ENCODE assay signal across 8 cellular contexts in the genomic region with DNA sequence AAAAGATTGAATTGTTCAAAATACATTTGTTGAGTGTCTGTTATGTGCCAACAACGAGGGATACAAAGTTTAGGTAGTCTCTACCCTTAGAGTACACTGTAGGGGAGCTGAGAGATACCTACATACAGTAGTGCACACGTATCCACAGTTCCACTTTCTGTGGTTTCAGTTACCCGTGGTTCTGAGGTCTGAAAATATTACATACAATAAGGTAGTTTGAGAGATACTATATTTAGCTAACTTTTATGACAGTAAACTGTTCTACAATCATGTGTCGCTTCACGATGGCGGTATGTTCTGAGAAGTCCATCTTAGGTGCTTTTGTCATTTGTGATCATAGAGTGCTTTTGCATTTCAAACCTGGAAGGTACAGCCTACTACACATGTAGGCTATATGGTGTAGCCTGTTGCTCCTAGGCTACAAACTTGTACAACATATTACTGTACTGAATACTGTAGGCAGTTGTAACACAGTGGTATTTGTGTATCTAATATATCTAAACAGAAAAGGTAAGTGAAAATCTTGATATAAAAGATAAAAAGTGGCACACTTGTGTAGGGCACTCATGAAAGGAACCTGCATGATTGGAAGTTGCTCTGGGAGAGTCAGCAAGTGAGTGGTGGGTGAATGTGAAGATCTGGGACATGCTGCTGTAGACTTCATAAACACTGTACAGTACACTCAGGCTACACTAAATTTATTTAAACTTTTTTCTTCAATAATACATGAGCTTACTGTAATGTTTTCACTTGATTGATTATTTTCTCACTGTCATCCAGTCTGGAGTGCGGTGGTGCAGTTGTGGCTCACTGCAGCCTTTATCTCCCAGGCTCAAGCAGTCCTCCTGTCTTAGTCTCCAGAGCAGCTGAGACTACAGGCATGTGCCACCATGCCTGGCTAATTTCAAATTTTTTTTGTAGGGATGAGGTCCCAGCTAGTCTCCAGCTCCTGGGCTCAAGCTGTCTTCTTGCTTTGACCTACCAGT. TPM values are rescaled to one million over a fixed set of nuclear protein-coding genes. Genes with fewer than 3 reads are reported as not detected.
DNase-seq lines count a peak whose midpoint lies in the region; ATAC-seq, FAIRE-seq and TF ChIP-seq lines count a peak whose summit lies in the region.

No MANE protein-coding gene starts in this region.

- peaks cover 41% of the 10 kb centered on the region for H3K4me1 ChIP-seq in cardiac muscle cell (ENCODE audit: low read depth)

- peaks cover 60% of the 10 kb centered on the region for H3K4me1 Mint-ChIP-seq in T-helper 1 cell treated with Interleukin-12 subunit alpha and Interleukin-12 subunit beta and Interleukin-4 antibody, amounts not matched to agents 30 μg/mL and 1 μg/mL, for 36 hours (ENCODE audit: low read depth)
- peaks cover 26 to 60% of the 10 kb centered on the region in 2 donors for H3K4me1 Mint-ChIP-seq in stimulated activated naive B cell treated with anti-CD40 and anti-IgM and Interleukin-4, amounts not matched to agents 10 μg/mL and 1 μg/mL and 100 μg/mL, for 72 hours

- H3K27ac ChIP-seq in cardiac muscle cell: peak overlapping the region; percentile 64

- H3K9me3 ChIP-seq in cardiac muscle cell (ENCODE audit: low read depth): no peaks in the 10 kb centered on the region

- no peaks in the 10 kb centered on the region for H3K9me3 Mint-ChIP-seq in T-helper 1 cell treated with Interleukin-12 subunit alpha and Interleukin-12 subunit beta and Interleukin-4 antibody, amounts not matched to agents 30 μg/mL and 1 μg/mL, for 36 hours
- H3K9me3 Mint-ChIP-seq in stimulated activated naive B cell treated with anti-CD40 and anti-IgM and Interleukin-4, amounts not matched to agents 10 μg/mL and 1 μg/mL and 100 μg/mL, for 72 hours: no peaks in the 10 kb centered on the region

- H3K36me3 Mint-ChIP-seq in T-helper 1 cell treated with Interleukin-12 subunit alpha and Interleukin-12 subunit beta and Interleukin-4 antibody, amounts not matched to agents 30 μg/mL and 1 μg/mL, for 36 hours (ENCODE audit: low read depth): peaks cover 3% of the 10 kb centered on the region
- H3K36me3 Mint-ChIP-seq in stimulated activated naive B cell treated with anti-CD40 and anti-IgM and Interleukin-4, amounts not matched to agents 10 μg/mL and 1 μg/mL and 100 μg/mL, for 72 hours: peaks cover 4 to 20% of the 10 kb centered on the region in 2 donors

- no peaks in the 10 kb centered on the region for H3K36me3 ChIP-seq in cardiac muscle cell

- TF ChIP-seq CTCF in cardiac muscle cell (IDR thresholded peaks at IDR 0.05; ENCODE audit: low read depth, low read length): no peak

- intact Hi-C loops in Right ventricle myocardium inferior (cut with DNase I): no loop called here

- peak overlapping the region; percentile 32 for H3K27ac Mint-ChIP-seq in T-helper 1 cell treated with Interleukin-12 subunit alpha and Interleukin-12 subunit beta and Interleukin-4 antibody, amounts not matched to agents 30 μg/mL and 1 μg/mL, for 36 hours
- H3K27ac Mint-ChIP-seq in stimulated activated naive B cell treated with anti-CD40 and anti-IgM and Interleukin-4, amounts not matched to agents 10 μg/mL and 1 μg/mL and 100 μg/mL, for 72 hours: peak overlapping the region; percentile 59

- no peaks in the 10 kb centered on the region for H3K27me3 Mint-ChIP-seq in T-helper 1 cell treated with Interleukin-12 subunit alpha and Interleukin-12 subunit beta and Interleukin-4 antibody, amounts not matched to agents 30 μg/mL and 1 μg/mL, for 36 hours (ENCODE audit: low read depth)
- no peaks in the 10 kb centered on the region for H3K27me3 Mint-ChIP-seq in stimulated activated naive B cell treated with anti-CD40 and anti-IgM and Interleukin-4, amounts not matched to agents 10 μg/mL and 1 μg/mL and 100 μg/mL, for 72 hours

- no peak overlapping the region for H3K4me3 ChIP-seq in cardiac muscle cell

- no peak for ATAC-seq in Right ventricle myocardium inferior
- ATAC-seq in HG02870 (IDR thresholded peaks at IDR 0.05; ENCODE audit: unreplicated experiment): peak; percentile 48
- peak; percentile 36 to 40 for ATAC-seq in stimulated activated naive B cell treated with anti-CD40 and anti-IgM and Interleukin-4, amounts not matched to agents 10 μg/mL and 1 μg/mL and 100 μg/mL, for 72 hours (replicated peaks)

- H3K27me3 ChIP-seq in cardiac muscle cell: no peaks in the 10 kb centered on the region

- no peak for FAIRE-seq in RCC 7860 (lab: Jason Lieb, UNC)

- H3K4me3 Mint-ChIP-seq in T-helper 1 cell treated with Interleukin-12 subunit alpha and Interleukin-12 subunit beta and Interleukin-4 antibody, amounts not matched to agents 30 μg/mL and 1 μg/mL, for 36 hours: no peak overlapping the region
- H3K4me3 Mint-ChIP-seq in stimulated activated naive B cell treated with anti-CD40 and anti-IgM and Interleukin-4, amounts not matched to agents 10 μg/mL and 1 μg/mL and 100 μg/mL, for 72 hours: peak overlapping the region; percentile 50

- no peak for DNase-seq in cardiac muscle cell (ENCODE audit: low read depth in 1 of 2, low spot score in 1 of 2)
- DNase-seq in Right ventricle myocardium inferior (ENCODE audit: missing footprints): no peak
- no peak for DNase-seq in stimulated activated naive B cell treated with anti-CD40 and anti-IgM and Interleukin-4, amounts not matched to agents 10 μg/mL and 1 μg/mL and 100 μg/mL, for 72 hours
- DNase-seq in NCI-H2171 (lab: John Stamatoyannopoulos, UW): no peak
- DNase-seq in RCC 7860 (ENCODE audit: low spot score): no peak
- DNase-seq in inferior parietal cortex (ENCODE audit: extremely low spot score): no peak

RNA-seq across cellular contexts. Expression of gene CPSF6, which starts 4.0 kb away (rescaled TPM):
- total RNA-seq in cardiac muscle cell (30.8 and 51.5 TPM in 2 replicates), Right ventricle myocardium inferior (29.3 TPM)
- polyA plus RNA-seq in cardiac muscle cell: 88.1 and 93.2 TPM in 2 replicates
